21 cellular contexts compared by ENCODE assay signal in genomic region chr11:19843106-19843505, GRCh38.
DNase-seq lines count a peak whose midpoint lies in the region; ATAC-seq, FAIRE-seq and TF ChIP-seq lines count a peak whose summit lies in the region.
"Had no signal": no experiment of that assay in that cellular context is flagged by ENCODE, and none has a peak within 500 bp of the region (broad histone marks: within the 10 kb centered on the region; RNA-seq: fewer than 3 reads in every experiment).

No MANE protein-coding gene starts in this region.

- POLR2A ChIA-PET in GM12878 (lab: Charles Lee): interaction anchor here (0.5 kb wide), 1 partner anchor 1279 kb away, joined by 5 read pairs; no protein-coding TSS in a partner anchor

- no peaks in the 10 kb centered on the region for H4K20me1 ChIP-seq in GM12878 (ENCODE audit: control insufficient read depth, insufficient read depth)

- H3K9me3 ChIP-seq in GM12878 (replicated peaks; ENCODE audit: control insufficient read depth, insufficient read depth, low read length): no peaks in the 10 kb centered on the region
- H3K9me3 ChIP-seq: BE2C had no signal

- in situ Hi-C loops in GM12878 (cut with MboI): no loop called here

- BruUV-seq in GM12878 (replicated peaks; lab: Mats Ljungman, UMichigan): no TSS peak

- no peak overlapping the region for H3K4me3 ChIP-seq in Jurkat, Clone E6-1 (ENCODE audit: low read length)
- H3K4me3 ChIP-seq in GM12878: no peak overlapping the region

- intact Hi-C loops in GM12878 (cut with micrococcal nuclease; ENCODE audit: unreplicated experiment): no loop called here
- intact Hi-C loops in posterior vena cava (cut with DNase I): no loop called here

- H3K27ac ChIP-seq in GM12878 (ENCODE audit: control insufficient read depth, insufficient read depth): no peak overlapping the region

- no peaks in the 10 kb centered on the region for H3K4me1 ChIP-seq in GM12878 (ENCODE audit: control insufficient read depth, insufficient read depth, low read length)
- H3K4me1 ChIP-seq: BE2C had no signal

- CTCF ChIA-PET in GM12878 (lab: Yijun Ruan, JAX): interaction anchor here (0.7 to 1.4 kb wide), 4 partner anchors 15 to 60 kb away, joined by 3 to 6 read pairs (median 4); no protein-coding TSS in a partner anchor

- RAD21 ChIA-PET in GM12878 (lab: Charles Lee; ENCODE audit: unreplicated experiment): interaction anchor here (1.6 kb wide), 1 partner anchor 16 kb away, joined by 4 read pairs; no protein-coding TSS in a partner anchor

- H3K36me3 ChIP-seq in GM12878 (ENCODE audit: control insufficient read depth in 2 of 2, insufficient read depth in 2 of 2, low read length in 1 of 2): no peaks in the 10 kb centered on the region
- H3K36me3 ChIP-seq: BE2C had no signal

- H3K27ac Mint-ChIP-seq in nephron: no peak overlapping the region
- H3K27ac Mint-ChIP-seq: CD4-positive, CD25-positive, alpha-beta regulatory T cell; CD8-positive, alpha-beta memory T cell; HFFc6 had no signal

- no peak for TF ChIP-seq RAD21 in GM12878 (IDR thresholded peaks at IDR 0.05; ENCODE audit: insufficient read depth, low read depth, low read length)

- H3K9ac ChIP-seq in GM12878 (ENCODE audit: control insufficient read depth, insufficient read depth, low read length): no peak overlapping the region

- ATAC-seq in GM12878 (peak; percentile 39; the same call in 2 of the 3 replicates), HG03520 (IDR thresholded peaks at IDR 0.05; ENCODE audit: unreplicated experiment) (no peak)
- ATAC-seq: HCT116 had no signal

- DNase-seq in Jurkat, Clone E6-1 (ENCODE audit: low read depth, low spot score): peak; percentile 5
- DNase-seq in GM12878 (ENCODE audit: low read depth, low spot score) (no peak), NOMO-1 (lab: John Stamatoyannopoulos, UW; ENCODE audit: unreplicated experiment in 2 of 2) (no peak), posterior vena cava (ENCODE audit: low spot score) (no peak)
- DNase-seq: ACHN; BE2C; C1 segment of cervical spinal cord; CD4-positive, CD25-positive, alpha-beta regulatory T cell; CD8-positive, alpha-beta memory T cell; COR-L47; DMS 273 treated with DMSO at 0.1 percent for 48 hours; DMS53; DND-41; GOT3; H7; HFFc6 had no signal

- no peak for FAIRE-seq in GM12878 (lab: Jason Lieb, UNC)
- FAIRE-seq: A204.1, G401.6 had no signal

- SMC1A ChIA-PET in GM12878 (lab: Charles Lee; ENCODE audit: uncharacterized antibody, unreplicated experiment): interaction anchor here (0.9 to 1.3 kb wide), 2 partner anchors 12 to 267 kb away, joined by 3 read pairs; no protein-coding TSS in a partner anchor

- TF ChIP-seq EP300 in GM12878 (IDR thresholded peaks at IDR 0.05; ENCODE audit: borderline replicate concordance in 1 of 2, control insufficient read depth in 1 of 2, low read depth in 2 of 2, low read length in 2 of 2): no peak

- peaks cover 7% of the 10 kb centered on the region for H3K27me3 Mint-ChIP-seq in nephron (ENCODE audit: low read depth)
- H3K27me3 Mint-ChIP-seq: CD4-positive, CD25-positive, alpha-beta regulatory T cell had no signal

- no peak for TF ChIP-seq CTCF in GM12878 (IDR thresholded peaks at IDR 0.05 in 2 of 3, conservative IDR thresholded peaks at IDR 0.05 in 1 of 3; ENCODE audit: control insufficient read depth in 2 of 3, extremely low read depth in 1 of 3, insufficient read depth in 1 of 3, low read depth in 3 of 3, low read length in 3 of 3)
- no peak for TF ChIP-seq CTCF in nephron (IDR thresholded peaks at IDR 0.05; ENCODE audit: unreplicated experiment in 3 of 3)

- TF ChIP-seq POLR2A in GM12878 (IDR thresholded peaks at IDR 0.05; ENCODE audit: low read depth, low read length): no peak

- H3K27me3 ChIP-seq in GM12878 (replicated peaks in 1 of 2; ENCODE audit: control insufficient read depth in 2 of 2, insufficient read depth in 2 of 2, low read length in 1 of 2): no peaks in the 10 kb centered on the region
- H3K27me3 ChIP-seq: BE2C had no signal

- peaks cover 49% of the 10 kb centered on the region for H3K4me1 Mint-ChIP-seq in nephron
- H3K4me1 Mint-ChIP-seq: CD4-positive, CD25-positive, alpha-beta regulatory T cell had no signal

- peak overlapping the region in 2 of 3 experiments; percentile 51 to 81 for H3K4me3 Mint-ChIP-seq in nephron
- H3K4me3 Mint-ChIP-seq: CD4-positive, CD25-positive, alpha-beta regulatory T cell; CD8-positive, alpha-beta memory T cell; HFFc6 had no signal

- no peaks in the 10 kb centered on the region for H3K36me3 Mint-ChIP-seq in nephron (ENCODE audit: low read depth)
- H3K36me3 Mint-ChIP-seq: CD4-positive, CD25-positive, alpha-beta regulatory T cell; CD8-positive, alpha-beta memory T cell had no signal

- H3K79me2 ChIP-seq in GM12878 (ENCODE audit: control insufficient read depth, insufficient read depth, low read length): no peaks in the 10 kb centered on the region

- H2AFZ ChIP-seq in GM12878 (ENCODE audit: control insufficient read depth, low read depth, low read length): no peak overlapping the region

- H3K9me3 Mint-ChIP-seq in nephron: no peaks in the 10 kb centered on the region
- H3K9me3 Mint-ChIP-seq: CD4-positive, CD25-positive, alpha-beta regulatory T cell; CD8-positive, alpha-beta memory T cell; HFFc6 had no signal

- 0% methylated on average over 2 of the region's 2 CpGs for WGBS in GM12878 (ENCODE audit: insufficient coverage, insufficient replicate concordance, low lambda C conversion rate, missing lambda C conversion rate)

- no peak overlapping the region for H3K4me2 ChIP-seq in GM12878 (ENCODE audit: control insufficient read depth, insufficient read depth)

TF ChIP-seq in GM12878, 131 proteins besides CTCF, POLR2A, EP300 and RAD21:
- TF ChIP-seq CREB1 (IDR thresholded peaks at IDR 0.05; ENCODE audit: low read depth) (no peak), JUNB (IDR thresholded peaks at IDR 0.05) (peak; percentile 37; the same call in 1 of the 2 replicates), RUNX3 (IDR thresholded peaks at IDR 0.05; ENCODE audit: low read length) (peak; percentile 39; the same call in 1 of the 2 replicates), SRF (IDR thresholded peaks at IDR 0.05; ENCODE audit: low read depth in 2 of 2, low read length in 2 of 2) (0 out of 4 replicates have a peak, but pooled peaks of 1 of the 2 experiments have one; percentile 14)
